8 cellular contexts compared by ENCODE assay signal in genomic region chr1:156337052-156337887, GRCh38. TPM values are rescaled to one million over a fixed set of nuclear protein-coding genes. Genes with fewer than 3 reads are reported as not detected.
DNase-seq lines count a peak whose midpoint lies in the region; ATAC-seq, FAIRE-seq and TF ChIP-seq lines count a peak whose summit lies in the region.

No MANE protein-coding gene starts in this region.

- H2AFZ ChIP-seq in K562 (ENCODE audit: low read depth, low read length), result peak overlapping the region; percentile 89

- peaks cover 20% of the 10 kb centered on the region for H4K20me1 ChIP-seq in K562 (replicated peaks; ENCODE audit: control insufficient read depth, insufficient read depth, low read length)

- peak overlapping the region; percentile 90 for H3K4me2 ChIP-seq in K562 (ENCODE audit: insufficient read depth, low read length)

- H3K27me3 ChIP-seq in HUES48 (ENCODE audit: control insufficient read depth, insufficient read depth, low read length) (no peaks in the 10 kb centered on the region), K562 (ENCODE audit: control insufficient read depth in 2 of 2, insufficient read depth in 2 of 2, low read length in 2 of 2) (no peaks in the 10 kb centered on the region), lower lobe of right lung (ENCODE audit: low read depth) (no peaks in the 10 kb centered on the region)

- peaks cover 24% of the 10 kb centered on the region for H3K4me1 Mint-ChIP-seq in type B pancreatic cell (ENCODE audit: unreplicated experiment)

- H3K9me3 Mint-ChIP-seq in type B pancreatic cell, result no peaks in the 10 kb centered on the region

- no peaks in the 10 kb centered on the region for H3K9me1 ChIP-seq in K562 (ENCODE audit: control insufficient read depth, insufficient read depth, low read length)

- WGBS in K562 (ENCODE audit: insufficient coverage, low coverage, missing lambda C conversion rate), result 0% methylated on average over 34 of the region's 34 CpGs

- ATAC-seq in K562 (peak; percentile 23), lower lobe of right lung (peak in 1 of 2 donors; percentile 3)

- no peak for TF ChIP-seq EP300 in K562 (IDR thresholded peaks at IDR 0.05; ENCODE audit: low read length)

- peaks cover 15% of the 10 kb centered on the region for H3K36me3 Mint-ChIP-seq in type B pancreatic cell

- FAIRE-seq in K562 (lab: Jason Lieb, UNC), result no peak
- no peak for FAIRE-seq in RCC 7860 (lab: Jason Lieb, UNC)

- peak overlapping the region; percentile 82 for H3K9ac ChIP-seq in HUES48 (ENCODE audit: low read depth, low read length)
- peak overlapping the region; percentile 91 to 96 for H3K9ac ChIP-seq in K562 (ENCODE audit: insufficient read depth in 1 of 2, low read depth in 2 of 2, low read length in 2 of 2)

- CTCF ChIA-PET in K562 (lab: Yijun Ruan, JAX; ENCODE audit: low intra/inter-chr PET ratio), result interaction anchor here (0.6 kb wide), 1 partner anchor 108 kb away, joined by 3 read pairs; no protein-coding TSS in a partner anchor

- BruUV-seq in K562 (replicated peaks; lab: Mats Ljungman, UMichigan), result TSS peak; percentile 43

- in situ Hi-C loops in ACHN (cut with HindIII; ENCODE audit: low pct_ligation_motif_present, low pct_unique_long_range_greater_than_20kb, low sequenced_read_pairs) (no loop called here), K562 (cut with MboI) (no loop called here)

- H3K36me3 ChIP-seq in HUES48 (ENCODE audit: control insufficient read depth, insufficient read depth, low read length) (peaks cover 44% of the 10 kb centered on the region), K562 (ENCODE audit: control insufficient read depth, insufficient read depth, low read length) (peaks cover 46% of the 10 kb centered on the region), lower lobe of right lung (peaks cover 36% of the 10 kb centered on the region)

- H3K4me3 ChIP-seq in HUES48 (ENCODE audit: low read depth, low read length) (peak overlapping the region; percentile 85), K562 (peak overlapping the region; percentile 63), lower lobe of right lung (peak overlapping the region; percentile 70)

- DNase-seq in ACHN, result peak; percentile 9
- peak in 2 of 4 experiments; percentile 29 to 36 for DNase-seq in K562 (ENCODE audit: extremely low read depth in 1 of 4, low spot score in 3 of 4)
- no peak for DNase-seq in lower lobe of right lung
- DNase-seq in type B pancreatic cell (ENCODE audit: extremely low spot score, unreplicated experiment), result no peak
- DNase-seq in RCC 7860 (ENCODE audit: low spot score), result no peak
- no peak for DNase-seq in LoVo (ENCODE audit: low spot score)
- no peak for DNase-seq in activated CD8-positive, alpha-beta memory T cell treated with anti-CD3 and anti-CD28 coated beads, Interleukin-2, amount 50 U/mL, for 48 hours

- intact Hi-C loops in K562 (cut with micrococcal nuclease) (loop anchor here (5.0 kb wide), 1 partner anchor 165 kb away; the partner anchor contains the start of gene MEF2D), lower lobe of right lung (cut with DNase I) (no loop called here)

- peaks cover 59% of the 10 kb centered on the region for H3K79me2 ChIP-seq in K562 (ENCODE audit: control insufficient read depth, insufficient read depth, low read length)

- no peaks in the 10 kb centered on the region for H3K9me3 ChIP-seq in HUES48 (ENCODE audit: control insufficient read depth, insufficient read depth, low read length)
- no peaks in the 10 kb centered on the region for H3K9me3 ChIP-seq in K562 (replicated peaks; ENCODE audit: control insufficient read depth, insufficient read depth, low read depth, low read length)
- no peaks in the 10 kb centered on the region for H3K9me3 ChIP-seq in lower lobe of right lung

- TF ChIP-seq POLR2A in K562 (conservative IDR thresholded peaks at IDR 0.05), result no peak

- peak overlapping the region; percentile 85 for H3K27ac ChIP-seq in HUES48 (ENCODE audit: low read depth, low read length)
- H3K27ac ChIP-seq in K562 (ENCODE audit: extremely low read depth, low read depth, low read length), result peak overlapping the region; percentile 86
- peak overlapping the region; percentile 54 for H3K27ac ChIP-seq in lower lobe of right lung

- no peak for TF ChIP-seq CTCF in K562 (IDR thresholded peaks at IDR 0.05 in 2 of 3, conservative IDR thresholded peaks at IDR 0.05 in 1 of 3; ENCODE audit: insufficient read depth in 2 of 3, low read depth in 1 of 3, low read length in 3 of 3)
- TF ChIP-seq CTCF in lower lobe of right lung (IDR thresholded peaks at IDR 0.05), result no peak
- TF ChIP-seq CTCF in type B pancreatic cell (conservative IDR thresholded peaks at IDR 0.05), result no peak

- H3K4me1 ChIP-seq in HUES48 (ENCODE audit: control insufficient read depth, insufficient read depth, low read length) (no peaks in the 10 kb centered on the region; the same call in 1 of the 2 replicates), K562 (replicated peaks in 1 of 2; ENCODE audit: control insufficient read depth in 2 of 2, insufficient read depth in 2 of 2, low read length in 2 of 2) (peaks cover 0 to 9% of the 10 kb centered on the region in 2 experiments; a peak in 3 of 5 replicates), lower lobe of right lung (peaks cover 21% of the 10 kb centered on the region)

- POLR2A ChIA-PET in K562 (lab: Yijun Ruan, JAX), result interaction anchor here (0.6 to 1.2 kb wide), 9 partner anchors 15 to 105 kb away, joined by 3 to 5 read pairs (median 3); no protein-coding TSS in a partner anchor

- peak overlapping the region; percentile 95 for H3K27ac Mint-ChIP-seq in type B pancreatic cell

- no peaks in the 10 kb centered on the region for H3K27me3 Mint-ChIP-seq in type B pancreatic cell

- H3K4me3 Mint-ChIP-seq in type B pancreatic cell, result peak overlapping the region; percentile 99

- TF ChIP-seq RAD21 in K562 (CRISPR knock-in tag; conservative IDR thresholded peaks at IDR 0.05 in 1 of 2, IDR thresholded peaks at IDR 0.05 in 1 of 2), result no peak

RNA-seq across cellular contexts. Expression of gene CCT3, which starts 0.8 kb away (rescaled TPM):
- total RNA-seq in K562 (2011; cell fraction: chromatin; rRNA removed; ENCODE audit: low replicate concordance), result 286 and 378 TPM in 2 replicates
- total RNA-seq in K562 (2011; cell fraction: nucleolus; rRNA removed), result 207 and 211 TPM in 2 replicates
- total RNA-seq in K562 (2011; cell fraction: nucleoplasm; rRNA removed), result 281 and 365 TPM in 2 replicates
- 567 and 570 TPM in 2 replicates for total RNA-seq in K562 (2014; rRNA removed)
- 610 and 635 TPM in 2 replicates for total RNA-seq in K562 (2014; rRNA removed; fragmentation: Illumina TruSeq; extraction: Trizol)
- 573 and 580 TPM in 2 replicates for total RNA-seq in K562 (2015; rRNA removed; fragmentation: Illumina TruSeq; extraction: Trizol)
- total RNA-seq in K562 (2021), result 521 and 542 TPM in 2 replicates
- polyA plus RNA-seq in K562 (2011; rRNA removed), result 682 and 836 TPM in 2 replicates
- 554 and 570 TPM in 2 replicates for polyA plus RNA-seq in K562 (2011; cell fraction: cytosol; rRNA removed)
- 205 and 257 TPM in 2 replicates for polyA plus RNA-seq in K562 (2011; cell fraction: nucleus; rRNA removed)
- 345 and 420 TPM in 2 replicates for polyA plus RNA-seq in K562 (2012)
- 536 and 610 TPM in 2 replicates for polyA plus RNA-seq in K562 (2014; fragmentation: Illumina TruSeq; extraction: Trizol)
- polyA plus RNA-seq in K562 (2014; fragmentation: Nextera tagmentation; extraction: Ambion mirVana), result 1,000 to 10,000 TPM in 1 of 2 experiments, 100 to 1,000 TPM in 1; 871 to 1,167 TPM
- 475 and 532 TPM in 2 replicates for polyA plus RNA-seq in K562 (2014; rRNA removed)
- 839 and 1,099 TPM in 2 replicates for polyA minus RNA-seq in K562 (2011; rRNA and poly(A)+ RNA removed)
- polyA minus RNA-seq in K562 (2011; cell fraction: cytosol; rRNA and poly(A)+ RNA removed), result 448 and 506 TPM in 2 replicates
- 78.0 and 147 TPM in 2 replicates for polyA minus RNA-seq in K562 (2011; cell fraction: nucleus; rRNA and poly(A)+ RNA removed)
- total RNA-seq in lower lobe of right lung, result 117 TPM
- total RNA-seq in type B pancreatic cell (ENCODE audit: low replicate concordance), result 209 and 301 TPM in 2 replicates

RNA-seq across cellular contexts. Expression of gene TSACC, which starts 1.1 kb away (rescaled TPM):
- total RNA-seq in K562 (2011; cell fraction: chromatin; rRNA removed; ENCODE audit: low replicate concordance), result 0.67 TPM in 1 of 2 replicates, not detected in the other
- total RNA-seq in K562 (2011; cell fraction: nucleolus; rRNA removed), result 1.1 TPM in 1 of 2 replicates, not detected in the other
- 0.59 TPM in 1 of 2 replicates, not detected in the other for total RNA-seq in K562 (2011; cell fraction: nucleoplasm; rRNA removed)
- total RNA-seq in K562 (2014; rRNA removed) (0.45 and 1.6 TPM in 2 replicates), K562 (2014; rRNA removed; fragmentation: Illumina TruSeq; extraction: Trizol) (1.8 and 2.1 TPM in 2 replicates), K562 (2015; rRNA removed; fragmentation: Illumina TruSeq; extraction: Trizol) (2.5 and 2.6 TPM in 2 replicates), K562 (2021) (1.0 and 1.1 TPM in 2 replicates), lower lobe of right lung (not detected), type B pancreatic cell (ENCODE audit: low replicate concordance) (0.63 TPM in 1 of 2 replicates, not detected in the other)
- polyA plus RNA-seq in K562 (2011; rRNA removed) (2.1 and 2.2 TPM in 2 replicates), K562 (2014; fragmentation: Illumina TruSeq; extraction: Trizol) (4.5 TPM in 2 replicates), K562 (2014; fragmentation: Nextera tagmentation; extraction: Ambion mirVana) (1 to 10 TPM; 7.3 to 7.4 TPM), K562 (2014; rRNA removed) (5.0 and 7.5 TPM in 2 replicates)
- 1.9 and 3.2 TPM in 2 replicates for polyA plus RNA-seq in K562 (2011; cell fraction: cytosol; rRNA removed)
- 1.1 and 1.3 TPM in 2 replicates for polyA plus RNA-seq in K562 (2011; cell fraction: nucleus; rRNA removed)
- polyA plus RNA-seq in K562 (2012), result 0.96 and 3.3 TPM in 2 replicates
- polyA minus RNA-seq in K562 (2011; rRNA and poly(A)+ RNA removed), result 0.88 and 1.9 TPM in 2 replicates
- not detected in 2 replicates for polyA minus RNA-seq in K562 (2011; cell fraction: cytosol; rRNA and poly(A)+ RNA removed)
- polyA minus RNA-seq in K562 (2011; cell fraction: nucleus; rRNA and poly(A)+ RNA removed), result 1.1 TPM in 1 of 2 replicates, not detected in the other

RNA-seq across cellular contexts. Expression of gene RHBG, which starts 31.7 kb away (rescaled TPM):
- not detected in 2 replicates for total RNA-seq in K562 (2011; cell fraction: chromatin; rRNA removed; ENCODE audit: low replicate concordance)
- total RNA-seq in K562 (2011; cell fraction: nucleolus; rRNA removed), result not detected in 2 replicates
- total RNA-seq in K562 (2011; cell fraction: nucleoplasm; rRNA removed), result not detected in 2 replicates
- total RNA-seq in K562 (2014; rRNA removed), result not detected in 2 replicates
- not detected in 2 replicates for total RNA-seq in K562 (2014; rRNA removed; fragmentation: Illumina TruSeq; extraction: Trizol)
- not detected in 2 replicates for total RNA-seq in K562 (2015; rRNA removed; fragmentation: Illumina TruSeq; extraction: Trizol)
- total RNA-seq in K562 (2021), result not detected in 2 replicates
- not detected in 2 replicates for polyA plus RNA-seq in K562 (2011; rRNA removed)
- polyA plus RNA-seq in K562 (2011; cell fraction: cytosol; rRNA removed), result not detected in 2 replicates
- not detected in 2 replicates for polyA plus RNA-seq in K562 (2011; cell fraction: nucleus; rRNA removed)
- not detected in 2 replicates for polyA plus RNA-seq in K562 (2012)
- polyA plus RNA-seq in K562 (2014; fragmentation: Illumina TruSeq; extraction: Trizol), result not detected in 2 replicates
- not detected for polyA plus RNA-seq in K562 (2014; fragmentation: Nextera tagmentation; extraction: Ambion mirVana)
- polyA plus RNA-seq in K562 (2014; rRNA removed), result not detected in 2 replicates
- not detected in 2 replicates for polyA minus RNA-seq in K562 (2011; rRNA and poly(A)+ RNA removed)
- polyA minus RNA-seq in K562 (2011; cell fraction: cytosol; rRNA and poly(A)+ RNA removed), result not detected in 2 replicates
- not detected in 2 replicates for polyA minus RNA-seq in K562 (2011; cell fraction: nucleus; rRNA and poly(A)+ RNA removed)
- not detected for total RNA-seq in lower lobe of right lung
- 0.17 and 0.88 TPM in 2 replicates for total RNA-seq in type B pancreatic cell (ENCODE audit: low replicate concordance)

RNA-seq across cellular contexts. Expression of gene VHLL, which starts 38.2 kb away (rescaled TPM):
- 1.3 TPM in 1 of 2 replicates, not detected in the other for total RNA-seq in K562 (2011; cell fraction: chromatin; rRNA removed; ENCODE audit: low replicate concordance)
- not detected in 2 replicates for total RNA-seq in K562 (2011; cell fraction: nucleolus; rRNA removed)
- 0.66 TPM in 1 of 2 replicates, not detected in the other for total RNA-seq in K562 (2011; cell fraction: nucleoplasm; rRNA removed)
- total RNA-seq in K562 (2014; rRNA removed) (not detected in 2 replicates), K562 (2014; rRNA removed; fragmentation: Illumina TruSeq; extraction: Trizol) (not detected in 2 replicates), K562 (2015; rRNA removed; fragmentation: Illumina TruSeq; extraction: Trizol) (not detected in 2 replicates), K562 (2021) (not detected in 2 replicates), lower lobe of right lung (not detected), type B pancreatic cell (ENCODE audit: low replicate concordance) (0.48 TPM in 1 of 2 replicates, not detected in the other)
- polyA plus RNA-seq in K562 (2011; rRNA removed) (not detected in 2 replicates), K562 (2014; fragmentation: Illumina TruSeq; extraction: Trizol) (not detected in 2 replicates), K562 (2014; fragmentation: Nextera tagmentation; extraction: Ambion mirVana) (not detected), K562 (2014; rRNA removed) (not detected in 2 replicates)
- not detected in 2 replicates for polyA plus RNA-seq in K562 (2011; cell fraction: cytosol; rRNA removed)
- not detected in 2 replicates for polyA plus RNA-seq in K562 (2011; cell fraction: nucleus; rRNA removed)
- not detected in 2 replicates for polyA plus RNA-seq in K562 (2012)
- not detected in 2 replicates for polyA minus RNA-seq in K562 (2011; rRNA and poly(A)+ RNA removed)
- polyA minus RNA-seq in K562 (2011; cell fraction: cytosol; rRNA and poly(A)+ RNA removed), result not detected in 2 replicates
- polyA minus RNA-seq in K562 (2011; cell fraction: nucleus; rRNA and poly(A)+ RNA removed), result not detected in 2 replicates

RNA-seq across cellular contexts. Expression of gene GLMP, which starts 41.8 kb away (rescaled TPM):
- 13.4 and 24.2 TPM in 2 replicates for total RNA-seq in K562 (2011; cell fraction: chromatin; rRNA removed; ENCODE audit: low replicate concordance)
- total RNA-seq in K562 (2011; cell fraction: nucleolus; rRNA removed), result 21.3 and 23.8 TPM in 2 replicates
- 24.8 and 28.6 TPM in 2 replicates for total RNA-seq in K562 (2011; cell fraction: nucleoplasm; rRNA removed)
- total RNA-seq in K562 (2014; rRNA removed) (25.7 and 27.0 TPM in 2 replicates), K562 (2014; rRNA removed; fragmentation: Illumina TruSeq; extraction: Trizol) (10.1 and 12.8 TPM in 2 replicates), K562 (2015; rRNA removed; fragmentation: Illumina TruSeq; extraction: Trizol) (18.5 and 19.7 TPM in 2 replicates), K562 (2021) (22.7 and 23.7 TPM in 2 replicates), lower lobe of right lung (53.7 TPM), type B pancreatic cell (ENCODE audit: low replicate concordance) (67.6 and 104 TPM in 2 replicates)
- polyA plus RNA-seq in K562 (2011; rRNA removed) (8.3 and 15.5 TPM in 2 replicates), K562 (2014; fragmentation: Illumina TruSeq; extraction: Trizol) (28.2 and 29.1 TPM in 2 replicates), K562 (2014; fragmentation: Nextera tagmentation; extraction: Ambion mirVana) (10 to 100 TPM; 11.0 to 22.4 TPM), K562 (2014; rRNA removed) (21.7 and 24.5 TPM in 2 replicates)
- polyA plus RNA-seq in K562 (2011; cell fraction: cytosol; rRNA removed), result 23.7 and 34.0 TPM in 2 replicates
- 18.0 and 19.6 TPM in 2 replicates for polyA plus RNA-seq in K562 (2011; cell fraction: nucleus; rRNA removed)
- polyA plus RNA-seq in K562 (2012), result 22.2 and 32.3 TPM in 2 replicates
- 4.6 and 5.6 TPM in 2 replicates for polyA minus RNA-seq in K562 (2011; rRNA and poly(A)+ RNA removed)
- polyA minus RNA-seq in K562 (2011; cell fraction: cytosol; rRNA and poly(A)+ RNA removed), result 8.4 and 11.0 TPM in 2 replicates
- polyA minus RNA-seq in K562 (2011; cell fraction: nucleus; rRNA and poly(A)+ RNA removed), result 5.5 and 8.9 TPM in 2 replicates
